Comparison of ENCODE assay signal across 10 cellular contexts in genomic region chr2:48116518-48116917, GRCh38.
"Had no signal": no experiment of that assay in that cellular context is flagged by ENCODE, and none has a peak within 500 bp of the region (broad histone marks: within the 10 kb centered on the region; RNA-seq: fewer than 3 reads in every experiment).

No MANE protein-coding gene starts in this region.

- H2AFZ ChIP-seq: GM23248 had no signal

- ATAC-seq: HCT116, HepG2 had no signal

- H3K4me3 ChIP-seq: GM23248, HAP-1 had no signal

- H3K9ac ChIP-seq: GM23248 had no signal

- H3K4me3 Mint-ChIP-seq: HFFc6, IgD-negative memory B cell had no signal

- H3K36me3 ChIP-seq: HAP-1 had no signal

- H3K27me3 Mint-ChIP-seq: IgD-negative memory B cell had no signal

- H3K9me3 Mint-ChIP-seq: HFFc6, IgD-negative memory B cell had no signal

- FAIRE-seq: HepG2 had no signal

- H3K27ac ChIP-seq: GM23248, HL-60 had no signal

- DNase-seq: GM23248, GOT3, H7, HFFc6, KBM-7 had no signal

- H3K27ac Mint-ChIP-seq: HFFc6, IgD-negative memory B cell had no signal
